In the genomic region with DNA sequence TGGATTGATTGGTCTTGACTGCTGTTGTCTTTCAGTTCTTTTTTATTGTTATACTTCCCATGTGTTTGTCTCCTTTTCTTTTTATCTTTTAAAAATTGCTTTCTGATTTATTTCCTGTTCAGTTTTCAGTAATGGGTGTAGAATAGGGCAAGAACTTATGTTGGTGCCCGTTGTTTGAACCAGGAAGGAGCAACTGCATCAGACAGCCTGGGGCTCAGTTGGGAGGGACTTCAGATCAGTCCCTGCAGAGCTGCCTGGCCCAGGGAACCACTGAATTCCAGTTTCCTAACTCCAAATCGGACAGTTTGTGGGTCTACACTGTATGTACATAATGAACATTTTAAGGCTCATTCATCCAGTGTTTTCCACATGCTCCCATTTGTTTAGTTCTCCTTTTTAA, we compare ENCODE assay signal across 9 cellular contexts.
A peak's percentile ranks its signal among the peaks of the same experiment; 100 is the strongest.
DNase-seq lines count a peak whose midpoint lies in the region; ATAC-seq and TF ChIP-seq lines count a peak whose summit lies in the region.
"Had no signal": no experiment of that assay in that cellular context is flagged by ENCODE, and none has a peak within 500 bp of the region (broad histone marks: within the 10 kb centered on the region; RNA-seq: fewer than 3 reads in every experiment).

No MANE protein-coding gene starts in this region.

- intact Hi-C loops in PC-3 (cut with micrococcal nuclease) (no loop called here), breast epithelium (cut with DNase I; ENCODE audit: low total_unique reads) (no loop called here), ascending aorta (cut with DNase I) (no loop called here)
- intact Hi-C loops in naive thymus-derived CD4-positive, alpha-beta T cell (cut with micrococcal nuclease): loop anchor here (2.0 to 5.0 kb wide), 3 partner anchors 15 to 781 kb away; a partner anchor contains a TSS

- H3K9me3 Mint-ChIP-seq in naive thymus-derived CD4-positive, alpha-beta T cell: no peaks in the 10 kb centered on the region

- H3K27ac ChIP-seq in PC-3 (ENCODE audit: low read length) (no peak overlapping the region), breast epithelium (peak overlapping the region in 1 of 2 donors; percentile 50), ascending aorta (no peak overlapping the region)
- peak overlapping the region; percentile 50 for H3K27ac ChIP-seq in naive thymus-derived CD4-positive, alpha-beta T cell (ENCODE audit: low read depth, low read length)

- no peak for TF ChIP-seq POLR2A in breast epithelium (IDR thresholded peaks at IDR 0.05)

- H2AFZ ChIP-seq in PC-3 (ENCODE audit: low read length): no peak overlapping the region

- DNase-seq in EL: peak; percentile 56
- peak; percentile 27 for DNase-seq in PC-3
- DNase-seq in breast epithelium (ENCODE audit: low spot score in 2 of 2): peak; percentile 55 to 60
- DNase-seq in naive thymus-derived CD4-positive, alpha-beta T cell: peak in 5 of 9 donors; percentile 23 to 38 (median 25)
- DNase-seq in ascending aorta (ENCODE audit: low spot score in 2 of 2): no peak
- DNase-seq: Karpas-422, Right ventricle myocardium superior had no signal

- H3K36me3 ChIP-seq in PC-3 (ENCODE audit: low read depth, low read length) (peaks cover 4% of the 10 kb centered on the region; the same call in 1 of the 2 replicates), breast epithelium (no peaks in the 10 kb centered on the region), ascending aorta (no peaks in the 10 kb centered on the region)
- H3K36me3 ChIP-seq in naive thymus-derived CD4-positive, alpha-beta T cell (ENCODE audit: control insufficient read depth in 2 of 3, insufficient read depth in 3 of 3, low read length in 3 of 3): no peaks in the 10 kb centered on the region

- H3K4me1 ChIP-seq in PC-3 (ENCODE audit: insufficient read depth, low read length): peaks cover 34% of the 10 kb centered on the region
- H3K4me1 ChIP-seq in breast epithelium: peaks cover 0 to 8% of the 10 kb centered on the region in 2 donors
- peaks cover 61 to 69% of the 10 kb centered on the region in 2 donors for H3K4me1 ChIP-seq in naive thymus-derived CD4-positive, alpha-beta T cell (ENCODE audit: control insufficient read depth in 2 of 2, insufficient read depth in 2 of 2, low read length in 2 of 2)
- H3K4me1 ChIP-seq in ascending aorta: peaks cover 0 to 9% of the 10 kb centered on the region in 2 donors

- TF ChIP-seq CTCF in PC-3 (conservative IDR thresholded peaks at IDR 0.05; ENCODE audit: low read depth, low read length) (no peak), breast epithelium (IDR thresholded peaks at IDR 0.05) (no peak), ascending aorta (IDR thresholded peaks at IDR 0.05) (no peak)

- no peak overlapping the region for H3K4me2 ChIP-seq in PC-3 (ENCODE audit: low read length)

- H3K27me3 Mint-ChIP-seq in naive thymus-derived CD4-positive, alpha-beta T cell: no peaks in the 10 kb centered on the region

- peak overlapping the region; percentile 7 to 69 (median 43) for H3K4me3 Mint-ChIP-seq in naive thymus-derived CD4-positive, alpha-beta T cell

- no peaks in the 10 kb centered on the region for H3K9me2 ChIP-seq in PC-3 (replicated peaks; ENCODE audit: low read length)

- H3K9ac ChIP-seq in PC-3 (ENCODE audit: low read length): no peak overlapping the region

- ATAC-seq in PC-3: no peak
- peak; percentile 32 for ATAC-seq in naive thymus-derived CD4-positive, alpha-beta T cell
- no peak for ATAC-seq in HG03135 (IDR thresholded peaks at IDR 0.05; ENCODE audit: unreplicated experiment)
- no peak for ATAC-seq in GM21528 (IDR thresholded peaks at IDR 0.05; ENCODE audit: low FRiP score, unreplicated experiment)

- peaks cover 0 to 13% (median 0%) of the 10 kb centered on the region in 5 donors for H3K36me3 Mint-ChIP-seq in naive thymus-derived CD4-positive, alpha-beta T cell

- H3K4me3 ChIP-seq in PC-3 (ENCODE audit: low read length): no peak overlapping the region
- H3K4me3 ChIP-seq in breast epithelium: no peak overlapping the region
- H3K4me3 ChIP-seq in naive thymus-derived CD4-positive, alpha-beta T cell (ENCODE audit: low read length): no peak overlapping the region
- H3K4me3 ChIP-seq in ascending aorta: no peak overlapping the region

- POLR2A ChIA-PET in PC-3 (lab: Charles Lee; ENCODE audit: unreplicated experiment): no interaction called here
- POLR2A ChIA-PET in naive thymus-derived CD4-positive, alpha-beta T cell (lab: Charles Lee): no interaction called here

- H3K79me2 ChIP-seq in PC-3 (ENCODE audit: low read length): peaks cover 62% of the 10 kb centered on the region

- no peaks in the 10 kb centered on the region for H3K27me3 ChIP-seq in PC-3 (ENCODE audit: low read length)
- H3K27me3 ChIP-seq in breast epithelium: no peaks in the 10 kb centered on the region
- H3K27me3 ChIP-seq in naive thymus-derived CD4-positive, alpha-beta T cell (ENCODE audit: control insufficient read depth in 2 of 2, insufficient read depth in 2 of 2, low read length in 2 of 2): no peaks in the 10 kb centered on the region
- H3K27me3 ChIP-seq in ascending aorta: no peaks in the 10 kb centered on the region

- H3K9me3 ChIP-seq in PC-3 (ENCODE audit: low read length): no peaks in the 10 kb centered on the region
- H3K9me3 ChIP-seq in breast epithelium: no peaks in the 10 kb centered on the region
- no peaks in the 10 kb centered on the region for H3K9me3 ChIP-seq in naive thymus-derived CD4-positive, alpha-beta T cell (ENCODE audit: control insufficient read depth in 2 of 3, low read length in 3 of 3)
- no peaks in the 10 kb centered on the region for H3K9me3 ChIP-seq in ascending aorta

- no TSS peak for BruUV-seq in PC-3 (replicated peaks; lab: Mats Ljungman, UMichigan)

- H3K4me1 Mint-ChIP-seq in naive thymus-derived CD4-positive, alpha-beta T cell: peaks cover 52 to 93% (median 79%) of the 10 kb centered on the region in 7 donors

- 0 out of 2 replicates have a peak, but pooled peaks cover 13% of the 10 kb centered on the region for H4K20me1 ChIP-seq in PC-3 (ENCODE audit: low read length)

- CTCF ChIA-PET in PC-3 (lab: Charles Lee): no interaction called here
- CTCF ChIA-PET in naive thymus-derived CD4-positive, alpha-beta T cell (lab: Charles Lee): interaction anchor here (0.7 to 3.3 kb wide), 2 partner anchors 18 to 63 kb away, joined by 3 to 27 read pairs; no protein-coding TSS in a partner anchor

- peak overlapping the region; percentile 70 to 89 (median 82) for H3K27ac Mint-ChIP-seq in naive thymus-derived CD4-positive, alpha-beta T cell

- no peaks in the 10 kb centered on the region for H3F3A ChIP-seq in PC-3 (ENCODE audit: low read length, unreplicated experiment)

Comparison
In these comparisons a context has a peak if more than half of its experiments do, and no peak if none do; other contexts are left out.
1. DNase-seq: peak in EL (single experiment), PC-3 (single experiment), breast epithelium (2 of 2) and naive thymus-derived CD4-positive, alpha-beta T cell (5 of 9); none in ascending aorta (0 of 2).
2. intact Hi-C loops: an anchor here in naive thymus-derived CD4-positive, alpha-beta T cell (2.0 to 5.0 kb wide); none called in PC-3, breast epithelium and ascending aorta.